16 cellular contexts compared by ENCODE assay signal in genomic region chr2:48009256-48009655, GRCh38.
DNase-seq lines count a peak whose midpoint lies in the region; ATAC-seq, FAIRE-seq and TF ChIP-seq lines count a peak whose summit lies in the region.
"Had no signal": no experiment of that assay in that cellular context is flagged by ENCODE, and none has a peak within 500 bp of the region (broad histone marks: within the 10 kb centered on the region; RNA-seq: fewer than 3 reads in every experiment).

No MANE protein-coding gene starts in this region.

- H3K27me3 ChIP-seq in GM23248 (replicated peaks; ENCODE audit: insufficient read depth) (no peaks in the 10 kb centered on the region), esophagus squamous epithelium (no peaks in the 10 kb centered on the region)

- DNase-seq in A549 (ENCODE audit: low read depth in 1 of 2, low spot score in 1 of 2) (no peak), GM23248 (peak; percentile 2), amniotic epithelial cell (ENCODE audit: low read depth) (peak; percentile 4), iris pigment epithelial cell (ENCODE audit: low read depth) (peak; percentile 7), OCI-M2 (lab: John Stamatoyannopoulos, UW; ENCODE audit: unreplicated experiment) (no peak), esophagus squamous epithelium (lab: John Stamatoyannopoulos, UW) (no peak), HuH-7 (ENCODE audit: low spot score) (no peak), NK-92 (lab: John Stamatoyannopoulos, UW; ENCODE audit: unreplicated experiment) (no peak)
- DNase-seq: ACHN; Caco-2; CD4-positive, alpha-beta T cell; GDM1 had no signal

- in situ Hi-C loops in GM23248 (cut with MboI) = no loop called here

- H3K4me2 ChIP-seq in A549 = no peak overlapping the region
- no peak overlapping the region for H3K4me2 ChIP-seq in GM23248 (ENCODE audit: unreplicated experiment)

- no peak for TF ChIP-seq CTCF in A549 (IDR thresholded peaks at IDR 0.05)
- TF ChIP-seq CTCF in esophagus squamous epithelium (IDR thresholded peaks at IDR 0.05) = no peak

- no peak for TF ChIP-seq POLR2A in A549 (IDR thresholded peaks at IDR 0.05; ENCODE audit: low read length)
- no peak for TF ChIP-seq POLR2A in esophagus squamous epithelium (IDR thresholded peaks at IDR 0.05)

- H3K9me2 ChIP-seq in GM23248 (ENCODE audit: insufficient read depth) = no peaks in the 10 kb centered on the region

- no peak for TF ChIP-seq RAD21 in A549 (conservative IDR thresholded peaks at IDR 0.05 in 1 of 2, IDR thresholded peaks at IDR 0.05 in 1 of 2)

- H4K20me1 ChIP-seq in GM23248 (ENCODE audit: insufficient read depth) = no peaks in the 10 kb centered on the region

- intact Hi-C loops in esophagus squamous epithelium (cut with DNase I) = no loop called here

- POLR2A ChIA-PET in A549 (lab: Yijun Ruan, JAX) = no interaction called here

- H3K79me2 ChIP-seq in GM23248 (ENCODE audit: insufficient read depth) = no peaks in the 10 kb centered on the region

- H3K36me3 ChIP-seq in GM23248 (ENCODE audit: low read depth) = no peaks in the 10 kb centered on the region
- H3K36me3 ChIP-seq in esophagus squamous epithelium = no peaks in the 10 kb centered on the region
- H3K36me3 ChIP-seq: HAP-1 had no signal

- H3K4me3 ChIP-seq in A549 (no peak overlapping the region), GM23248 (no peak overlapping the region), esophagus squamous epithelium (no peak overlapping the region)
- H3K4me3 ChIP-seq: HAP-1 had no signal

- H3K9me3 ChIP-seq in A549 (peaks cover 4% of the 10 kb centered on the region; the same call in 1 of the 3 replicates), GM23248 (ENCODE audit: low read depth) (no peaks in the 10 kb centered on the region), esophagus squamous epithelium (peaks cover 0 to 4% (median 0%) of the 10 kb centered on the region in 3 donors)
- H3K9me3 ChIP-seq: Caco-2, HAP-1 had no signal

- H3F3A ChIP-seq in GM23248 (ENCODE audit: insufficient read depth) = no peaks in the 10 kb centered on the region

- WGBS in A549 (ENCODE audit: missing lambda C conversion rate) = 34% methylated on average over 2 of the region's 2 CpGs
- 41 to 58% methylated on average over 2 of the region's 2 CpGs for WGBS in GM23248 (ENCODE audit: low coverage in 1 of 2, low lambda C conversion rate in 2 of 2, missing lambda C conversion rate in 2 of 2), 2 experiments
- WGBS in esophagus squamous epithelium, 2 donors = 84 to 93% methylated on average over 2 of the region's 2 CpGs

- ATAC-seq in A549 = no peak
- ATAC-seq: HepG2 had no signal

- H2AFZ ChIP-seq in GM23248 = no peak overlapping the region

- H3K27ac ChIP-seq in A549 = no peak overlapping the region
- no peak overlapping the region for H3K27ac ChIP-seq in GM23248
- H3K27ac ChIP-seq in esophagus squamous epithelium = no peak overlapping the region
- H3K27ac ChIP-seq: C4-2B had no signal

- peak; percentile 23 for FAIRE-seq in A549 (lab: Jason Lieb, UNC)
- FAIRE-seq: D721Med, HepG2 had no signal

- CTCF ChIA-PET in A549 (lab: Yijun Ruan, JAX) = interaction anchor here (1.5 kb wide), 1 partner anchor 98 kb away, joined by 4 read pairs; no protein-coding TSS in a partner anchor

- no peak for TF ChIP-seq EP300 in A549 (IDR thresholded peaks at IDR 0.05)

- no peaks in the 10 kb centered on the region for H3K4me1 ChIP-seq in A549
- H3K4me1 ChIP-seq in GM23248 (ENCODE audit: insufficient read depth) = no peaks in the 10 kb centered on the region
- no peaks in the 10 kb centered on the region for H3K4me1 ChIP-seq in esophagus squamous epithelium
- H3K4me1 ChIP-seq: Caco-2, HAP-1 had no signal

- H3K9ac ChIP-seq in GM23248 = no peak overlapping the region

TF ChIP-seq in A549, 52 proteins besides CTCF, POLR2A, EP300 and RAD21:
- TF ChIP-seq SREBF2 (IDR thresholded peaks at IDR 0.05) (no peak), HMGXB4 (CRISPR knock-in tag; IDR thresholded peaks at IDR 0.05; ENCODE audit: borderline replicate concordance) (no peak), ZNF302 (CRISPR knock-in tag; IDR thresholded peaks at IDR 0.05) (no peak), CHD2 (IDR thresholded peaks at IDR 0.05; ENCODE audit: low read length, partially characterized antibody) (no peak)
- TF ChIP-seq, protein P1, sequence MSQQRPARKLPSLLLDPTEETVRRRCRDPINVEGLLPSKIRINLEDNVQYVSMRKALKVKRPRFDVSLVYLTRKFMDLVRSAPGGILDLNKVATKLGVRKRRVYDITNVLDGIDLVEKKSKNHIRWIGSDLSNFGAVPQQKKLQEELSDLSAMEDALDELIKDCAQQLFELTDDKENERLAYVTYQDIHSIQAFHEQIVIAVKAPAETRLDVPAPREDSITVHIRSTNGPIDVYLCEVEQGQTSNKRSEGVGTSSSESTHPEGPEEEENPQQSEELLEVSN (IDR thresholded peaks at IDR 0.05; ENCODE audit: borderline replicate concordance, low read depth) = no peak

Comparison
In these comparisons a context has a peak if more than half of its experiments do, and no peak if none do; other contexts are left out.
1. DNase-seq: peak in GM23248 (single experiment), amniotic epithelial cell (single experiment) and iris pigment epithelial cell (single experiment); none in A549 (0 of 2), OCI-M2 (single experiment), esophagus squamous epithelium (single experiment), HuH-7 (single experiment) and NK-92 (single experiment).